8 cellular contexts compared by ENCODE assay signal in genomic region chr14:97634786-97635185, GRCh38.
DNase-seq lines count a peak whose midpoint lies in the region; ATAC-seq, FAIRE-seq and TF ChIP-seq lines count a peak whose summit lies in the region.
"Had no signal": no experiment of that assay in that cellular context is flagged by ENCODE, and none has a peak within 500 bp of the region (broad histone marks: within the 10 kb centered on the region; RNA-seq: fewer than 3 reads in every experiment).

No MANE protein-coding gene starts in this region.

- H3K9me3 Mint-ChIP-seq in activated CD4-positive, alpha-beta T cell treated with anti-CD3 and anti-CD28 coated beads, Interleukin-2, amount 10 ng/mL, durations not matched to agents 7 days and 5 days: peaks cover 7% of the 10 kb centered on the region
- H3K9me3 Mint-ChIP-seq in stimulated activated memory B cell treated with anti-CD40 and anti-IgM and Interleukin-4, amounts not matched to agents 10 μg/mL and 1 μg/mL and 100 μg/mL, for 72 hours: peaks cover 2% of the 10 kb centered on the region

- no peak overlapping the region for H3K27ac ChIP-seq in gastroesophageal sphincter

- no peaks in the 10 kb centered on the region for H3K9me3 ChIP-seq in gastroesophageal sphincter

- H3K4me3 ChIP-seq in gastroesophageal sphincter: peak overlapping the region; percentile 9 to 36

- FAIRE-seq in RCC 7860 (lab: Jason Lieb, UNC): no peak
- FAIRE-seq: frontal cortex had no signal

- peak overlapping the region; percentile 68 for H3K4me3 Mint-ChIP-seq in activated CD4-positive, alpha-beta T cell treated with anti-CD3 and anti-CD28 coated beads, Interleukin-2, amount 10 ng/mL, durations not matched to agents 7 days and 5 days
- H3K4me3 Mint-ChIP-seq in stimulated activated memory B cell treated with anti-CD40 and anti-IgM and Interleukin-4, amounts not matched to agents 10 μg/mL and 1 μg/mL and 100 μg/mL, for 72 hours: peak overlapping the region; percentile 11

- no peaks in the 10 kb centered on the region for H3K36me3 ChIP-seq in gastroesophageal sphincter

- CTCF ChIA-PET in activated CD4-positive, alpha-beta T cell treated with anti-CD3 and anti-CD28 coated beads, Interleukin-2, amount 10 ng/mL, durations not matched to agents 7 days and 5 days (lab: Charles Lee): no interaction called here

- POLR2A ChIA-PET in activated CD4-positive, alpha-beta T cell treated with anti-CD3 and anti-CD28 coated beads, Interleukin-2, amount 10 ng/mL, durations not matched to agents 7 days and 5 days (lab: Charles Lee): no interaction called here

- H3K36me3 Mint-ChIP-seq in activated CD4-positive, alpha-beta T cell treated with anti-CD3 and anti-CD28 coated beads, Interleukin-2, amount 10 ng/mL, durations not matched to agents 7 days and 5 days (ENCODE audit: low read depth): peaks cover 5% of the 10 kb centered on the region
- no peaks in the 10 kb centered on the region for H3K36me3 Mint-ChIP-seq in stimulated activated memory B cell treated with anti-CD40 and anti-IgM and Interleukin-4, amounts not matched to agents 10 μg/mL and 1 μg/mL and 100 μg/mL, for 72 hours

- H3K27me3 ChIP-seq in gastroesophageal sphincter: peaks cover 6% of the 10 kb centered on the region

- peak; percentile 46 for DNase-seq in NCI-H1694 treated with DMSO at 0.1 percent for 48 hours (lab: John Stamatoyannopoulos, UW)
- DNase-seq in activated CD4-positive, alpha-beta T cell treated with anti-CD3 and anti-CD28 coated beads, Interleukin-2, amount 10 ng/mL, durations not matched to agents 7 days and 5 days: peak; percentile 51
- no peak for DNase-seq in COR-L47 (lab: John Stamatoyannopoulos, UW)
- DNase-seq in RCC 7860 (ENCODE audit: low spot score): no peak

- H3K27me3 Mint-ChIP-seq in activated CD4-positive, alpha-beta T cell treated with anti-CD3 and anti-CD28 coated beads, Interleukin-2, amount 10 ng/mL, durations not matched to agents 7 days and 5 days: peaks cover 7% of the 10 kb centered on the region
- H3K27me3 Mint-ChIP-seq in stimulated activated memory B cell treated with anti-CD40 and anti-IgM and Interleukin-4, amounts not matched to agents 10 μg/mL and 1 μg/mL and 100 μg/mL, for 72 hours: no peaks in the 10 kb centered on the region

- 4 to 10% methylated on average over 3 to 14 of the region's 14 CpGs for WGBS in gastroesophageal sphincter (ENCODE audit: low coverage in 1 of 2), 2 donors

- H3K27ac Mint-ChIP-seq in activated CD4-positive, alpha-beta T cell treated with anti-CD3 and anti-CD28 coated beads, Interleukin-2, amount 10 ng/mL, durations not matched to agents 7 days and 5 days: peak overlapping the region; percentile 92
- H3K27ac Mint-ChIP-seq in stimulated activated memory B cell treated with anti-CD40 and anti-IgM and Interleukin-4, amounts not matched to agents 10 μg/mL and 1 μg/mL and 100 μg/mL, for 72 hours: no peak overlapping the region

- H3K4me1 ChIP-seq in gastroesophageal sphincter: peaks cover 0 to 8% (median 0%) of the 10 kb centered on the region in 3 donors

- TF ChIP-seq EP300 in gastroesophageal sphincter (IDR thresholded peaks at IDR 0.05): no peak

- ATAC-seq in gastroesophageal sphincter (no peak), HG03442 (IDR thresholded peaks at IDR 0.05; ENCODE audit: unreplicated experiment) (no peak)
- ATAC-seq in stimulated activated memory B cell treated with anti-CD40 and anti-IgM and Interleukin-4, amounts not matched to agents 10 μg/mL and 1 μg/mL and 100 μg/mL, for 72 hours: no peak

- TF ChIP-seq CTCF in gastroesophageal sphincter (IDR thresholded peaks at IDR 0.05): no peak

- peaks cover 56% of the 10 kb centered on the region for H3K4me1 Mint-ChIP-seq in activated CD4-positive, alpha-beta T cell treated with anti-CD3 and anti-CD28 coated beads, Interleukin-2, amount 10 ng/mL, durations not matched to agents 7 days and 5 days
- H3K4me1 Mint-ChIP-seq in stimulated activated memory B cell treated with anti-CD40 and anti-IgM and Interleukin-4, amounts not matched to agents 10 μg/mL and 1 μg/mL and 100 μg/mL, for 72 hours: peaks cover 6% of the 10 kb centered on the region

- no peak for TF ChIP-seq POLR2A in gastroesophageal sphincter (IDR thresholded peaks at IDR 0.05)

Comparison
In these comparisons a context has a peak if more than half of its experiments do, and no peak if none do; other contexts are left out.
1. DNase-seq: peak in NCI-H1694 treated with DMSO at 0.1 percent for 48 hours (single experiment) and activated CD4-positive, alpha-beta T cell treated with anti-CD3 and anti-CD28 coated beads, Interleukin-2, amount 10 ng/mL, durations not matched to agents 7 days and 5 days (single experiment); none in COR-L47 (single experiment) and RCC 7860 (single experiment).